In the genomic region with DNA sequence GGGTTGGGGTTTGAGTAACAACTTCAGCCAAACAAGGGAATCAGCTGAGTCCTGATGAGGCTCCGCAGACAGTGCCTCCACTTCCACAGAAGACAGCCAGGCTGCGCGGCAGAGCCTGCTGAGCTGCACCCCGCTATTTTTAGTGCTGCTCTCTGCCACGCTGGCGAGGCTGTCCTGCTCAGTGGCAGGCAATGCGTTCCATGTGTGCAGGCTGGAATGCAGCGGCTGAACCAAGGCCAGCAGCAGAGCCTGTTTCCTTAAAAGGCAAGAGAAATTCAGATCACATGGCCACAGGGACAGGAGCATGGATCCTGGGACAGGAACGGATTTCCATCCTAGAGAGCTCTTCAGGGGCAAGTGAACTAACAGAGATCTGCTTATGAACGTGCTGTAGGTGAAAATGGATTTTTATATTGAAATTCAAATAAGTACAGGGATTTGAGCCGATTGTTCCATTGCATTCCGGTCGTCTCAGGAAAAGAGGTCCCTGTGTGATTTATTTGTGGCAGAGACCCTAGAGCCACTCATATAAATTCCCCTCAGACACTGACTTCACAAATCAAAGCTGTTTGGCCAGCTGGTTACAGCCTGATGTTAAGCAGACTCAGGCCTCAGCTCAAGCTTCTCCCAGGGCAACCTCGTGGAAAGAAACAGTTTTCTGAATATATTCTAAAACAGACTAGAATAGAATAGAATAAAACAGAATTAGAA, we compare ENCODE assay signal across 9 cellular contexts.
DNase-seq lines count a peak whose midpoint lies in the region; ATAC-seq, FAIRE-seq and TF ChIP-seq lines count a peak whose summit lies in the region.
"Had no signal": no experiment of that assay in that cellular context is flagged by ENCODE, and none has a peak within 500 bp of the region (broad histone marks: within the 10 kb centered on the region; RNA-seq: fewer than 3 reads in every experiment).

No MANE protein-coding gene starts in this region.

- H3K4me3 ChIP-seq in right lobe of liver (no peak overlapping the region), stomach smooth muscle (ENCODE audit: low read length in 2 of 2) (peak overlapping the region in 1 of 2 donors; percentile 40)

- peak overlapping the region; percentile 79 to 83 for H3K9ac ChIP-seq in stomach smooth muscle (ENCODE audit: low read length in 2 of 2)

- no peaks in the 10 kb centered on the region for H3K27me3 ChIP-seq in right lobe of liver
- no peaks in the 10 kb centered on the region for H3K27me3 ChIP-seq in stomach smooth muscle (ENCODE audit: control insufficient read depth in 1 of 2, insufficient read depth in 2 of 2, low read length in 2 of 2)

- FAIRE-seq in endometrium (lab: Jason Lieb, UNC), result peak; percentile 58

- no peaks in the 10 kb centered on the region for H3K36me3 ChIP-seq in right lobe of liver
- H3K36me3 ChIP-seq in stomach smooth muscle (ENCODE audit: control insufficient read depth in 2 of 2, insufficient read depth in 2 of 2, low read length in 2 of 2), result no peaks in the 10 kb centered on the region

- TF ChIP-seq POLR2A in right lobe of liver (IDR thresholded peaks at IDR 0.05), result no peak

- DNase-seq in HuH-7 (ENCODE audit: low spot score) (peak; percentile 35), right lobe of liver (peak; percentile 37 to 64 (median 58)), NCI-H524 treated with DMSO at 0.1 percent for 48 hours (lab: John Stamatoyannopoulos, UW) (no peak), NCI-H510A (lab: John Stamatoyannopoulos, UW) (no peak)
- DNase-seq in activated naive CD4-positive, alpha-beta T cell treated with Interleukin-2 at 50 U/mL for 16 hours, result no peak
- DNase-seq: stimulated activated naive CD8-positive, alpha-beta T cell treated with anti-CD3 and anti-CD28 coated beads, Interleukin-15, Interleukin-2, amounts not matched to agents 100 U/mL and 50 U/mL, for 24 hours had no signal

- H3K9me3 ChIP-seq in right lobe of liver, result no peaks in the 10 kb centered on the region
- H3K9me3 ChIP-seq in stomach smooth muscle (ENCODE audit: control insufficient read depth in 2 of 2, low read length in 2 of 2), result no peaks in the 10 kb centered on the region

- ATAC-seq in right lobe of liver, result peak; percentile 65 to 78 (median 71)
- no peak for ATAC-seq in GM18870 (IDR thresholded peaks at IDR 0.05; ENCODE audit: unreplicated experiment)
- ATAC-seq: stimulated activated naive CD8-positive, alpha-beta T cell treated with anti-CD3 and anti-CD28 coated beads, Interleukin-15, Interleukin-2, amounts not matched to agents 100 U/mL and 50 U/mL, for 24 hours had no signal

- 26% methylated on average over 9 of the region's 14 CpGs for WGBS in right lobe of liver (ENCODE audit: insufficient coverage, low coverage, low lambda C conversion rate, missing lambda C conversion rate)

- H3K27ac ChIP-seq in right lobe of liver (peak overlapping the region; percentile 26 to 65 (median 40)), stomach smooth muscle (ENCODE audit: low read length) (peak overlapping the region; percentile 100)

- H3K4me1 ChIP-seq in right lobe of liver (no peaks in the 10 kb centered on the region), stomach smooth muscle (ENCODE audit: control insufficient read depth, insufficient read depth, low read length) (peaks cover 77% of the 10 kb centered on the region)

- peak in 2 of 4 donors; percentile 11 to 12 for TF ChIP-seq CTCF in right lobe of liver (IDR thresholded peaks at IDR 0.05)

- intact Hi-C loops in right lobe of liver (cut with DNase I), result no loop called here

Comparison
In these comparisons a context has a peak if more than half of its experiments do, and no peak if none do; other contexts are left out.
1. DNase-seq: peak in HuH-7 (single experiment) and right lobe of liver (3 of 3); none in NCI-H524 treated with DMSO at 0.1 percent for 48 hours (single experiment), activated naive CD4-positive, alpha-beta T cell treated with Interleukin-2 at 50 U/mL for 16 hours (single experiment) and NCI-H510A (single experiment).